Comparison of ENCODE assay signal across 8 cellular contexts in the genomic region with DNA sequence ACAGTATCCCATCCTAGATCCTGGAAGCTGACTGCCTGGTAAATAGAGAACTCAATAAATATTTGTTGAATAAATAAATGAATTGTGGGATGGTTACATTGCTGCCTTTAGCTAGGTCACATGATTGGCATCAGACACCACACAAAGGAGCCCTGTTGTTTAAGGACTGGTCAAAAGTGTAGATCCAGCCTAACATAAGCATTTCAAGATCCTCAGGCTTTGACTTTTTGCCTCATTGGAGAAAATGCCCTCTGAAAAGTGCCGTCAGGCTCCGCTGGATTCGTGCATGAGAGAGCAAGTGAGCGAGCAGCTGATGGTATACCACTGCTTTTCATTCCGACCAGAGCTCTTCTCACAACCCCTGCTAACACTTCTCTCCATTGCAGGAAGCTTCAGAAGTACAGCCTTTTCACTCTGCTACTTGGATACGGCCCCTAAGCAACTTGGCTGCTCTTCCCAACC. TPM values are rescaled to one million over a fixed set of nuclear protein-coding genes. Genes with fewer than 3 reads are reported as not detected.
DNase-seq lines count a peak whose midpoint lies in the region; ATAC-seq and TF ChIP-seq lines count a peak whose summit lies in the region.

No MANE protein-coding gene starts in this region.

- H3K36me3 ChIP-seq in DOHH2 (ENCODE audit: control insufficient read depth, low read length) (peaks cover 33% of the 10 kb centered on the region), stomach (peaks cover 0 to 7% (median 4%) of the 10 kb centered on the region in 4 donors)

- H3K27me3 ChIP-seq in DOHH2 (ENCODE audit: control insufficient read depth, low read length), result no peaks in the 10 kb centered on the region
- no peaks in the 10 kb centered on the region for H3K27me3 ChIP-seq in stomach

- no peak for DNase-seq in activated naive CD8-positive, alpha-beta T cell treated with anti-CD3 and anti-CD28 coated beads for 36 hours
- DNase-seq in iris pigment epithelial cell (ENCODE audit: low read depth) (peak; percentile 21), stomach (peak; percentile 28)
- DNase-seq in stimulated activated CD4-positive, alpha-beta T cell treated with anti-CD3 and anti-CD28 coated beads, Interleukin-12 subunit alpha, Interleukin-12 subunit beta, amount 100 ng/mL, for 4 hours, result no peak

- TF ChIP-seq CTCF in DOHH2 (IDR thresholded peaks at IDR 0.05; ENCODE audit: low read depth, low read length, poor library complexity, severe bottlenecking), result no peak
- TF ChIP-seq CTCF in stomach (IDR thresholded peaks at IDR 0.05), result no peak

- ATAC-seq in HG03135 (IDR thresholded peaks at IDR 0.05; ENCODE audit: unreplicated experiment), result peak; percentile 36
- ATAC-seq in GM18505 (IDR thresholded peaks at IDR 0.05; ENCODE audit: unreplicated experiment), result no peak
- ATAC-seq in HG03460 (IDR thresholded peaks at IDR 0.05; ENCODE audit: unreplicated experiment), result no peak

- H3K27ac ChIP-seq in DOHH2 (ENCODE audit: low read depth, low read length) (0 out of 2 replicates have a peak overlapping the region, but pooled peaks have one; percentile 3), stomach (peak overlapping the region; percentile 78 to 100 (median 99))

- TF ChIP-seq EP300 in stomach (IDR thresholded peaks at IDR 0.05), result no peak

- no peaks in the 10 kb centered on the region for H3K9me3 Mint-ChIP-seq in activated naive CD8-positive, alpha-beta T cell treated with anti-CD3 and anti-CD28 coated beads for 36 hours

- H3K4me1 Mint-ChIP-seq in activated naive CD8-positive, alpha-beta T cell treated with anti-CD3 and anti-CD28 coated beads for 36 hours, result peaks cover 24% of the 10 kb centered on the region

- H3K9me3 ChIP-seq in DOHH2 (ENCODE audit: control insufficient read depth, insufficient read depth, low read length) (no peaks in the 10 kb centered on the region), stomach (no peaks in the 10 kb centered on the region)

- H3K4me2 ChIP-seq in DOHH2 (ENCODE audit: low read length), result peak overlapping the region; percentile 83

- WGBS in stomach, 5 donors, result 15 to 33% (median 21%) methylated on average over 6 of the region's 6 CpGs

- no peak overlapping the region for H3K4me3 Mint-ChIP-seq in activated naive CD8-positive, alpha-beta T cell treated with anti-CD3 and anti-CD28 coated beads for 36 hours

- no peaks in the 10 kb centered on the region for H3K27me3 Mint-ChIP-seq in activated naive CD8-positive, alpha-beta T cell treated with anti-CD3 and anti-CD28 coated beads for 36 hours

- H3K79me2 ChIP-seq in DOHH2 (ENCODE audit: control insufficient read depth, low read length), result peaks cover 44% of the 10 kb centered on the region

- no peaks in the 10 kb centered on the region for H3K9me2 ChIP-seq in DOHH2 (replicated peaks; ENCODE audit: control insufficient read depth, low read length)

- peaks cover 13% of the 10 kb centered on the region for H4K20me1 ChIP-seq in DOHH2 (ENCODE audit: control insufficient read depth, insufficient read depth, low read depth, low read length)

- intact Hi-C loops in stomach (cut with DNase I; ENCODE audit: low total_unique reads), result no loop called here

- H3K4me3 ChIP-seq in DOHH2 (ENCODE audit: low read length) (peak overlapping the region; percentile 89), stomach (peak overlapping the region in 2 of 4 donors; percentile 9 to 68)

- peaks cover 29% of the 10 kb centered on the region for H3K4me1 ChIP-seq in DOHH2 (ENCODE audit: control insufficient read depth, low read length)
- H3K4me1 ChIP-seq in stomach, result peaks cover 29 to 48% (median 41%) of the 10 kb centered on the region in 4 donors

- H3K27ac Mint-ChIP-seq in activated naive CD8-positive, alpha-beta T cell treated with anti-CD3 and anti-CD28 coated beads for 36 hours, result peak overlapping the region; percentile 91

- TF ChIP-seq POLR2A in stomach (IDR thresholded peaks at IDR 0.05), result no peak
- no peak for TF ChIP-seq POLR2A in GM18505 (IDR thresholded peaks at IDR 0.05; ENCODE audit: borderline replicate concordance, extremely low read depth, insufficient read depth, insufficient read length)

- no peaks in the 10 kb centered on the region for H3F3A ChIP-seq in DOHH2 (ENCODE audit: control insufficient read depth, insufficient read depth)

- peaks cover 12% of the 10 kb centered on the region for H3K36me3 Mint-ChIP-seq in activated naive CD8-positive, alpha-beta T cell treated with anti-CD3 and anti-CD28 coated beads for 36 hours

RNA-seq across cellular contexts. Expression of a gene that starts 1.3 kb away (rescaled TPM):
- total RNA-seq in activated naive CD8-positive, alpha-beta T cell treated with anti-CD3 and anti-CD28 coated beads for 36 hours, result 10 to 100 TPM; 48.8 to 49.2 TPM
- 10 to 100 TPM; 27.5 to 76.2 (median 32.1) TPM for total RNA-seq in stomach
- 10 to 100 TPM; 10.5 to 18.2 (median 15.2) TPM for polyA plus RNA-seq in stomach

RNA-seq across cellular contexts. Expression of a gene that starts 31.6 kb away (rescaled TPM):
- total RNA-seq in activated naive CD8-positive, alpha-beta T cell treated with anti-CD3 and anti-CD28 coated beads for 36 hours, result under 1 TPM; 0.92 to 0.99 TPM
- total RNA-seq in stomach, result 1 to 10 TPM in 4 of 5 donors, not detected in 1; 3.9 to 7.6 (median 5.5) TPM
- 1 to 10 TPM; 1.3 to 4.3 (median 1.8) TPM for polyA plus RNA-seq in stomach

RNA-seq across cellular contexts. Expression of a gene that starts 55.5 kb away (rescaled TPM):
- 10 to 100 TPM; 11.9 to 12.0 TPM for total RNA-seq in activated naive CD8-positive, alpha-beta T cell treated with anti-CD3 and anti-CD28 coated beads for 36 hours
- total RNA-seq in stomach, result 10 to 100 TPM in 3 of 5 donors, 1 to 10 TPM in 2; 9.3 to 22.0 (median 12.7) TPM
- polyA plus RNA-seq in stomach, result 1 to 10 TPM; 3.7 to 6.2 (median 6.1) TPM

Comparison
In these comparisons a context has a peak if more than half of its experiments do, and no peak if none do; other contexts are left out.
1. DNase-seq: peak in iris pigment epithelial cell (single experiment) and stomach (single experiment); none in activated naive CD8-positive, alpha-beta T cell treated with anti-CD3 and anti-CD28 coated beads for 36 hours (single experiment) and stimulated activated CD4-positive, alpha-beta T cell treated with anti-CD3 and anti-CD28 coated beads, Interleukin-12 subunit alpha, Interleukin-12 subunit beta, amount 100 ng/mL, for 4 hours (single experiment).